ENCODE assay signal across 1 cellular context in the genomic region with DNA sequence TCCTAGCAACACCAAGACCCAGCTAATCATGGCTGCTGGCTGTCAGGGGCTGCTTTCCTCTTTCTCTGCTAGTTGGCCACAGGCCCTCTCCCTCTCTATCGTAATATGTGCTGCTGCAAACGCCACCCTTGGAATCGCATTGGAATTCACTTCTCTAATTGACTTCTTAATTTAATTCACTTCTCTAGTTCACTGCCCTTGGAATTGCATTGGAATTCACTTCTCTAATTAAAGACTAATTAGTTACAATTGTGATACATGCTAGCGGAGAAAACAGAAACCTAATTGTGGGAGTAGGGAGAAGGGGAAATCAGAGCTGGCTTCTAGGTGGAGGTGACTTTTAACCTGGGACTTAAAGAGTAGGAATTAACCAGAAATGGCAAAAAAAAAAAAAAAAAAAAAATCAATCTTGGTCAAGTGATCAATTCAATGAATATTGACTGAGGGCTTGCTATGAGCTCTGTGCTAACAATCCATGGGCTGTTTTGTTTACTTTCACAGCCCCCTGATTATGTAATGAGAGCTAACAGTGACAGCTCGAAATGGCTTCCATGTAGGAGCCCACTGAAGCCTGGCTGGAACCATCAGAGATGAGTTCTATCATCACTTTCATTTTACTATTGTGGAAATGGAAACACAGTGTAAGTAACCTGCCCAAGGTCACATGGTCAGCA.
A peak's percentile ranks its signal among the peaks of the same experiment; 100 is the strongest.
TF ChIP-seq lines count a peak whose summit lies in the region.

No MANE protein-coding gene starts in this region.

TF ChIP-seq in HepG2, 621 proteins besides CTCF, POLR2A, EP300 and RAD21 (continued from another document):
- TF ChIP-seq, protein P1, sequence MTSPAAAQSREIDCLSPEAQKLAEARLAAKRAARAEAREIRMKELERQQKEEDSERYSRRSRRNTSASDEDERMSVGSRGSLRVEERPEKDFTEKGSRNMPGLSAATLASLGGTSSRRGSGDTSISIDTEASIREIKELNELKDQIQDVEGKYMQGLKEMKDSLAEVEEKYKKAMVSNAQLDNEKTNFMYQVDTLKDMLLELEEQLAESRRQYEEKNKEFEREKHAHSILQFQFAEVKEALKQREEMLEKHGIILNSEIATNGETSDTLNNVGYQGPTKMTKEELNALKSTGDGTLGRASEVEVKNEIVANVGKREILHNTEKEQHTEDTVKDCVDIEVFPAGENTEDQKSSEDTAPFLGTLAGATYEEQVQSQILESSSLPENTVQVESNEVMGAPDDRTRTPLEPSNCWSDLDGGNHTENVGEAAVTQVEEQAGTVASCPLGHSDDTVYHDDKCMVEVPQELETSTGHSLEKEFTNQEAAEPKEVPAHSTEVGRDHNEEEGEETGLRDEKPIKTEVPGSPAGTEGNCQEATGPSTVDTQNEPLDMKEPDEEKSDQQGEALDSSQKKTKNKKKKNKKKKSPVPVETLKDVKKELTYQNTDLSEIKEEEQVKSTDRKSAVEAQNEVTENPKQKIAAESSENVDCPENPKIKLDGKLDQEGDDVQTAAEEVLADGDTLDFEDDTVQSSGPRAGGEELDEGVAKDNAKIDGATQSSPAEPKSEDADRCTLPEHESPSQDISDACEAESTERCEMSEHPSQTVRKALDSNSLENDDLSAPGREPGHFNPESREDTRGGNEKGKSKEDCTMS (CRISPR knock-in tag; conservative IDR thresholded peaks at IDR 0.05), result no peak
- TF ChIP-seq, protein P2, sequence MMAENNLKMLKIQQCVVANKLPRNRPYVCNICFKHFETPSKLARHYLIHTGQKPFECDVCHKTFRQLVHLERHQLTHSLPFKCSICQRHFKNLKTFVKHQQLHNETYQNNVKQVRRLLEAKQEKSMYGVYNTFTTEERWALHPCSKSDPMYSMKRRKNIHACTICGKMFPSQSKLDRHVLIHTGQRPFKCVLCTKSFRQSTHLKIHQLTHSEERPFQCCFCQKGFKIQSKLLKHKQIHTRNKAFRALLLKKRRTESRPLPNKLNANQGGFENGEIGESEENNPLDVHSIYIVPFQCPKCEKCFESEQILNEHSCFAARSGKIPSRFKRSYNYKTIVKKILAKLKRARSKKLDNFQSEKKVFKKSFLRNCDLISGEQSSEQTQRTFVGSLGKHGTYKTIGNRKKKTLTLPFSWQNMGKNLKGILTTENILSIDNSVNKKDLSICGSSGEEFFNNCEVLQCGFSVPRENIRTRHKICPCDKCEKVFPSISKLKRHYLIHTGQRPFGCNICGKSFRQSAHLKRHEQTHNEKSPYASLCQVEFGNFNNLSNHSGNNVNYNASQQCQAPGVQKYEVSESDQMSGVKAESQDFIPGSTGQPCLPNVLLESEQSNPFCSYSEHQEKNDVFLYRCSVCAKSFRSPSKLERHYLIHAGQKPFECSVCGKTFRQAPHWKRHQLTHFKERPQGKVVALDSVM (CRISPR knock-in tag; IDR thresholded peaks at IDR 0.05), result no peak
- TF ChIP-seq MAF1 (CRISPR knock-in tag; IDR thresholded peaks at IDR 0.05; ENCODE audit: borderline replicate concordance) (no peak), CEBPB (IDR thresholded peaks at IDR 0.05; ENCODE audit: borderline replicate concordance, low read depth, low read length) (no peak), ZNF274 (CRISPR knock-in tag; IDR thresholded peaks at IDR 0.05) (no peak), MIXL1 (CRISPR knock-in tag; IDR thresholded peaks at IDR 0.05) (no peak), ZNF512 (CRISPR knock-in tag; IDR thresholded peaks at IDR 0.05) (0 out of 2 replicates have a peak, but pooled peaks have one; percentile 28), ZFY (CRISPR knock-in tag; IDR thresholded peaks at IDR 0.05) (no peak), FIP1L1 (IDR thresholded peaks at IDR 0.05; ENCODE audit: borderline replicate concordance, insufficient read depth, low read depth, low read length) (no peak), U2AF1 (optimal IDR thresholded peaks at IDR 0.05; ENCODE audit: low read depth, low read length) (no peak), ZSCAN9 (CRISPR knock-in tag; IDR thresholded peaks at IDR 0.05; ENCODE audit: borderline replicate concordance) (no peak), NR2F1 (CRISPR knock-in tag; IDR thresholded peaks at IDR 0.05) (no peak), CBX5 (CRISPR knock-in tag; IDR thresholded peaks at IDR 0.05; ENCODE audit: borderline replicate concordance) (no peak), ZNF556 (CRISPR knock-in tag; IDR thresholded peaks at IDR 0.05; ENCODE audit: borderline replicate concordance) (no peak), ATF7 (IDR thresholded peaks at IDR 0.05) (no peak), ATF7 (CRISPR knock-in tag; IDR thresholded peaks at IDR 0.05) (no peak), ZFP36L1 (CRISPR knock-in tag; IDR thresholded peaks at IDR 0.05) (no peak), ZMYM4 (CRISPR knock-in tag; IDR thresholded peaks at IDR 0.05) (no peak), HOXA5 (CRISPR knock-in tag; IDR thresholded peaks at IDR 0.05) (no peak)
- TF ChIP-seq, protein P3, sequence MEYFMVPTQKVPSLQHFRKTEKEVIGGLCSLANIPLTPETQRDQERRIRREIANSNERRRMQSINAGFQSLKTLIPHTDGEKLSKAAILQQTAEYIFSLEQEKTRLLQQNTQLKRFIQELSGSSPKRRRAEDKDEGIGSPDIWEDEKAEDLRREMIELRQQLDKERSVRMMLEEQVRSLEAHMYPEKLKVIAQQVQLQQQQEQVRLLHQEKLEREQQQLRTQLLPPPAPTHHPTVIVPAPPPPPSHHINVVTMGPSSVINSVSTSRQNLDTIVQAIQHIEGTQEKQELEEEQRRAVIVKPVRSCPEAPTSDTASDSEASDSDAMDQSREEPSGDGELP (IDR thresholded peaks at IDR 0.05; ENCODE audit: borderline replicate concordance, low read depth), result no peak
